14 cellular contexts compared by ENCODE assay signal in the genomic region with DNA sequence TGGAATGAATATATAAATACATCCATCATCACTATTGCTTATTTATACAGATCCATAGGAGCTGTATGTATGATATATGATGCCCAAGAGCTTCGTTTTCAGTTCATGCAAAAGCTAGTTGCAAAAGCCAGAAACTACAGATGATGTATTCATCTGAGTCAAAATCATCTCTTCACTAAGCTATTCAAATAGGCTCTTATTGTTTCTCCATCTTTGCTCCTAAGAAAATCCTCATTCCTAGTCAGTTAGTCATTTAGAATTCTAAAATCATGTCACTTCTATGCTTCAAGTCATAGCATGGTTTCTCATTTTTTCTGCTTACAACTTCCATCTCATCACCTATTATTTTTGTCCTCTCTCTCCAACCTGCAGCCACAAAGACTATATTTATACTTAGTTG.
DNase-seq lines count a peak whose midpoint lies in the region; ATAC-seq lines count a peak whose summit lies in the region.
"Had no signal": no experiment of that assay in that cellular context is flagged by ENCODE, and none has a peak within 500 bp of the region (broad histone marks: within the 10 kb centered on the region; RNA-seq: fewer than 3 reads in every experiment).

No MANE protein-coding gene starts in this region.

- no peak overlapping the region for H3K4me3 ChIP-seq in SJCRH30
- H3K4me3 ChIP-seq: HAP-1, Peyer's patch had no signal

- no peaks in the 10 kb centered on the region for H3K9me3 ChIP-seq in SJCRH30 (replicated peaks)
- H3K9me3 ChIP-seq: HAP-1, Peyer's patch had no signal

- no peaks in the 10 kb centered on the region for H3K27me3 ChIP-seq in SJCRH30
- H3K27me3 ChIP-seq: Peyer's patch had no signal

- no peaks in the 10 kb centered on the region for H3K36me3 ChIP-seq in SJCRH30
- H3K36me3 ChIP-seq: HAP-1, Peyer's patch had no signal

- no peak for ATAC-seq in HG03196 (IDR thresholded peaks at IDR 0.05; ENCODE audit: unreplicated experiment)

- no peaks in the 10 kb centered on the region for H3K4me1 ChIP-seq in SJCRH30
- H3K4me1 ChIP-seq: HAP-1, Peyer's patch had no signal

- no peak overlapping the region for H3K27ac ChIP-seq in SJCRH30
- H3K27ac ChIP-seq: Peyer's patch had no signal

- peak; percentile 7 for DNase-seq in M059J (ENCODE audit: low read depth)
- DNase-seq in amniotic epithelial cell (ENCODE audit: low read depth): peak; percentile 11
- DNase-seq in foreskin melanocyte: peak; percentile 26
- DNase-seq in OCI-M2 (lab: John Stamatoyannopoulos, UW; ENCODE audit: unreplicated experiment): no peak
- no peak for DNase-seq in SJCRH30
- no peak for DNase-seq in NCI-H1417 treated with DMSO at 0.1 percent for 48 hours (lab: John Stamatoyannopoulos, UW)
- DNase-seq: EL, NCI-H1436 treated with DMSO at 0.1 percent for 48 hours, NCI-H2029 treated with DMSO at 0.1 percent for 48 hours, NCI-H510A, Peyer's patch, SHP77 treated with DMSO at 0.1 percent for 48 hours had no signal

Comparison
In these comparisons a context has a peak if more than half of its experiments do, and no peak if none do; other contexts are left out.
1. DNase-seq: peak in M059J (single experiment), amniotic epithelial cell (single experiment) and foreskin melanocyte (single experiment); none in OCI-M2 (single experiment), SJCRH30 (0 of 2) and NCI-H1417 treated with DMSO at 0.1 percent for 48 hours (single experiment).